1 cellular context compared by ENCODE assay signal in the genomic region with DNA sequence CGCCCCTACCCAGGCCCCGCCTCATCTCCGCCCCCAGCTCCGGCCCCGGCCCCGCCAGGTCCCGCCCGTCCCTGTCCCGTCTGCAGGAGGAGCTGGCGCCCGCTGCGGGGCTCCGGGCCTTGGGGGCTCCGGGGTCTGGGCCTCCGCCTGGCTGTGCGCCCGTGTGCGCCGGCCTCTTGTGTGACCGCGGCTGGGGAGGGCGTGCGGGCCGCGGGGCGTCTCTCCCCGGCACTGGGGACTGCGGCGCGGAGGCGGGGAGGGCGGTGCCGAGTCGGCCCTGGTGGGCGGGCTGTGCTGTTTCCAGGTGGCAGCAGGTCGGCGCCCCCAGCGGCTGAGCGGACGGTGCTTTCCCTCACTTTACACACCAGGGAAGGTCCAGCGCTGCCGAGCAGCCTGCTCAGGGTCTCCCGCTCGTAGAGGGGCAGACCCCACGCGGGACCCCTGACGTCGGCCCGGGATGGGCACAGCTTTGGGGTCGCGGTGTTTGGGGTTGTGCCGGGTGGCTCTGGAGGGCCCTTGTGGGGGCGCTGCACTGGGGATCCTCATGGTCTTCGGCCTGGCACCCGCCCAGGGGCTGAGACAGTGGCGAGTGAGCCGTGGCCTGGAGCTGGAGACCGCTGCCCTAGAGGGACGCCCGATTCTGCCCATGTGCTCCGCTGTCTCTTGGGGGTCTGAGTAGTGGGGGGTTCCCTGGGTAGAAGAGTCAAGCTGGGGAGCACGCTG.
TF ChIP-seq lines count a peak whose summit lies in the region.

No MANE protein-coding gene starts in this region.

TF ChIP-seq in K562, 482 proteins besides CTCF, POLR2A, EP300 and RAD21 (continued from another document and continues in another):
- TF ChIP-seq, protein P1, sequence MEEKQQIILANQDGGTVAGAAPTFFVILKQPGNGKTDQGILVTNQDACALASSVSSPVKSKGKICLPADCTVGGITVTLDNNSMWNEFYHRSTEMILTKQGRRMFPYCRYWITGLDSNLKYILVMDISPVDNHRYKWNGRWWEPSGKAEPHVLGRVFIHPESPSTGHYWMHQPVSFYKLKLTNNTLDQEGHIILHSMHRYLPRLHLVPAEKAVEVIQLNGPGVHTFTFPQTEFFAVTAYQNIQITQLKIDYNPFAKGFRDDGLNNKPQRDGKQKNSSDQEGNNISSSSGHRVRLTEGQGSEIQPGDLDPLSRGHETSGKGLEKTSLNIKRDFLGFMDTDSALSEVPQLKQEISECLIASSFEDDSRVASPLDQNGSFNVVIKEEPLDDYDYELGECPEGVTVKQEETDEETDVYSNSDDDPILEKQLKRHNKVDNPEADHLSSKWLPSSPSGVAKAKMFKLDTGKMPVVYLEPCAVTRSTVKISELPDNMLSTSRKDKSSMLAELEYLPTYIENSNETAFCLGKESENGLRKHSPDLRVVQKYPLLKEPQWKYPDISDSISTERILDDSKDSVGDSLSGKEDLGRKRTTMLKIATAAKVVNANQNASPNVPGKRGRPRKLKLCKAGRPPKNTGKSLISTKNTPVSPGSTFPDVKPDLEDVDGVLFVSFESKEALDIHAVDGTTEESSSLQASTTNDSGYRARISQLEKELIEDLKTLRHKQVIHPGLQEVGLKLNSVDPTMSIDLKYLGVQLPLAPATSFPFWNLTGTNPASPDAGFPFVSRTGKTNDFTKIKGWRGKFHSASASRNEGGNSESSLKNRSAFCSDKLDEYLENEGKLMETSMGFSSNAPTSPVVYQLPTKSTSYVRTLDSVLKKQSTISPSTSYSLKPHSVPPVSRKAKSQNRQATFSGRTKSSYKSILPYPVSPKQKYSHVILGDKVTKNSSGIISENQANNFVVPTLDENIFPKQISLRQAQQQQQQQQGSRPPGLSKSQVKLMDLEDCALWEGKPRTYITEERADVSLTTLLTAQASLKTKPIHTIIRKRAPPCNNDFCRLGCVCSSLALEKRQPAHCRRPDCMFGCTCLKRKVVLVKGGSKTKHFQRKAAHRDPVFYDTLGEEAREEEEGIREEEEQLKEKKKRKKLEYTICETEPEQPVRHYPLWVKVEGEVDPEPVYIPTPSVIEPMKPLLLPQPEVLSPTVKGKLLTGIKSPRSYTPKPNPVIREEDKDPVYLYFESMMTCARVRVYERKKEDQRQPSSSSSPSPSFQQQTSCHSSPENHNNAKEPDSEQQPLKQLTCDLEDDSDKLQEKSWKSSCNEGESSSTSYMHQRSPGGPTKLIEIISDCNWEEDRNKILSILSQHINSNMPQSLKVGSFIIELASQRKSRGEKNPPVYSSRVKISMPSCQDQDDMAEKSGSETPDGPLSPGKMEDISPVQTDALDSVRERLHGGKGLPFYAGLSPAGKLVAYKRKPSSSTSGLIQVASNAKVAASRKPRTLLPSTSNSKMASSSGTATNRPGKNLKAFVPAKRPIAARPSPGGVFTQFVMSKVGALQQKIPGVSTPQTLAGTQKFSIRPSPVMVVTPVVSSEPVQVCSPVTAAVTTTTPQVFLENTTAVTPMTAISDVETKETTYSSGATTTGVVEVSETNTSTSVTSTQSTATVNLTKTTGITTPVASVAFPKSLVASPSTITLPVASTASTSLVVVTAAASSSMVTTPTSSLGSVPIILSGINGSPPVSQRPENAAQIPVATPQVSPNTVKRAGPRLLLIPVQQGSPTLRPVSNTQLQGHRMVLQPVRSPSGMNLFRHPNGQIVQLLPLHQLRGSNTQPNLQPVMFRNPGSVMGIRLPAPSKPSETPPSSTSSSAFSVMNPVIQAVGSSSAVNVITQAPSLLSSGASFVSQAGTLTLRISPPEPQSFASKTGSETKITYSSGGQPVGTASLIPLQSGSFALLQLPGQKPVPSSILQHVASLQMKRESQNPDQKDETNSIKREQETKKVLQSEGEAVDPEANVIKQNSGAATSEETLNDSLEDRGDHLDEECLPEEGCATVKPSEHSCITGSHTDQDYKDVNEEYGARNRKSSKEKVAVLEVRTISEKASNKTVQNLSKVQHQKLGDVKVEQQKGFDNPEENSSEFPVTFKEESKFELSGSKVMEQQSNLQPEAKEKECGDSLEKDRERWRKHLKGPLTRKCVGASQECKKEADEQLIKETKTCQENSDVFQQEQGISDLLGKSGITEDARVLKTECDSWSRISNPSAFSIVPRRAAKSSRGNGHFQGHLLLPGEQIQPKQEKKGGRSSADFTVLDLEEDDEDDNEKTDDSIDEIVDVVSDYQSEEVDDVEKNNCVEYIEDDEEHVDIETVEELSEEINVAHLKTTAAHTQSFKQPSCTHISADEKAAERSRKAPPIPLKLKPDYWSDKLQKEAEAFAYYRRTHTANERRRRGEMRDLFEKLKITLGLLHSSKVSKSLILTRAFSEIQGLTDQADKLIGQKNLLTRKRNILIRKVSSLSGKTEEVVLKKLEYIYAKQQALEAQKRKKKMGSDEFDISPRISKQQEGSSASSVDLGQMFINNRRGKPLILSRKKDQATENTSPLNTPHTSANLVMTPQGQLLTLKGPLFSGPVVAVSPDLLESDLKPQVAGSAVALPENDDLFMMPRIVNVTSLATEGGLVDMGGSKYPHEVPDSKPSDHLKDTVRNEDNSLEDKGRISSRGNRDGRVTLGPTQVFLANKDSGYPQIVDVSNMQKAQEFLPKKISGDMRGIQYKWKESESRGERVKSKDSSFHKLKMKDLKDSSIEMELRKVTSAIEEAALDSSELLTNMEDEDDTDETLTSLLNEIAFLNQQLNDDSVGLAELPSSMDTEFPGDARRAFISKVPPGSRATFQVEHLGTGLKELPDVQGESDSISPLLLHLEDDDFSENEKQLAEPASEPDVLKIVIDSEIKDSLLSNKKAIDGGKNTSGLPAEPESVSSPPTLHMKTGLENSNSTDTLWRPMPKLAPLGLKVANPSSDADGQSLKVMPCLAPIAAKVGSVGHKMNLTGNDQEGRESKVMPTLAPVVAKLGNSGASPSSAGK (IDR thresholded peaks at IDR 0.05), result no peak
- TF ChIP-seq, protein P2, sequence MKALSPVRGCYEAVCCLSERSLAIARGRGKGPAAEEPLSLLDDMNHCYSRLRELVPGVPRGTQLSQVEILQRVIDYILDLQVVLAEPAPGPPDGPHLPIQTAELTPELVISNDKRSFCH (CRISPR knock-in tag; IDR thresholded peaks at IDR 0.05), result no peak
- TF ChIP-seq, protein P2 (tag; IDR thresholded peaks at IDR 0.05), result no peak
- no peak for TF ChIP-seq SETDB1 (IDR thresholded peaks at IDR 0.05; ENCODE audit: low read length)
- TF ChIP-seq, protein P3, sequence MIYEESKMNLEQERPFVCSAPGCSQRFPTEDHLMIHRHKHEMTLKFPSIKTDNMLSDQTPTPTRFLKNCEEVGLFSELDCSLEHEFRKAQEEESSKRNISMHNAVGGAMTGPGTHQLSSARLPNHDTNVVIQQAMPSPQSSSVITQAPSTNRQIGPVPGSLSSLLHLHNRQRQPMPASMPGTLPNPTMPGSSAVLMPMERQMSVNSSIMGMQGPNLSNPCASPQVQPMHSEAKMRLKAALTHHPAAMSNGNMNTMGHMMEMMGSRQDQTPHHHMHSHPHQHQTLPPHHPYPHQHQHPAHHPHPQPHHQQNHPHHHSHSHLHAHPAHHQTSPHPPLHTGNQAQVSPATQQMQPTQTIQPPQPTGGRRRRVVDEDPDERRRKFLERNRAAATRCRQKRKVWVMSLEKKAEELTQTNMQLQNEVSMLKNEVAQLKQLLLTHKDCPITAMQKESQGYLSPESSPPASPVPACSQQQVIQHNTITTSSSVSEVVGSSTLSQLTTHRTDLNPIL (CRISPR knock-in tag; IDR thresholded peaks at IDR 0.05), result no peak
- no peak for TF ChIP-seq PHB2 (IDR thresholded peaks at IDR 0.05; ENCODE audit: low read depth)
- TF ChIP-seq HOXB6 (CRISPR knock-in tag; IDR thresholded peaks at IDR 0.05; ENCODE audit: borderline replicate concordance), result no peak
- no peak for TF ChIP-seq TARDBP (IDR thresholded peaks at IDR 0.05)
- TF ChIP-seq ZNF586 (CRISPR knock-in tag; conservative IDR thresholded peaks at IDR 0.05), result no peak
- TF ChIP-seq, protein P4, sequence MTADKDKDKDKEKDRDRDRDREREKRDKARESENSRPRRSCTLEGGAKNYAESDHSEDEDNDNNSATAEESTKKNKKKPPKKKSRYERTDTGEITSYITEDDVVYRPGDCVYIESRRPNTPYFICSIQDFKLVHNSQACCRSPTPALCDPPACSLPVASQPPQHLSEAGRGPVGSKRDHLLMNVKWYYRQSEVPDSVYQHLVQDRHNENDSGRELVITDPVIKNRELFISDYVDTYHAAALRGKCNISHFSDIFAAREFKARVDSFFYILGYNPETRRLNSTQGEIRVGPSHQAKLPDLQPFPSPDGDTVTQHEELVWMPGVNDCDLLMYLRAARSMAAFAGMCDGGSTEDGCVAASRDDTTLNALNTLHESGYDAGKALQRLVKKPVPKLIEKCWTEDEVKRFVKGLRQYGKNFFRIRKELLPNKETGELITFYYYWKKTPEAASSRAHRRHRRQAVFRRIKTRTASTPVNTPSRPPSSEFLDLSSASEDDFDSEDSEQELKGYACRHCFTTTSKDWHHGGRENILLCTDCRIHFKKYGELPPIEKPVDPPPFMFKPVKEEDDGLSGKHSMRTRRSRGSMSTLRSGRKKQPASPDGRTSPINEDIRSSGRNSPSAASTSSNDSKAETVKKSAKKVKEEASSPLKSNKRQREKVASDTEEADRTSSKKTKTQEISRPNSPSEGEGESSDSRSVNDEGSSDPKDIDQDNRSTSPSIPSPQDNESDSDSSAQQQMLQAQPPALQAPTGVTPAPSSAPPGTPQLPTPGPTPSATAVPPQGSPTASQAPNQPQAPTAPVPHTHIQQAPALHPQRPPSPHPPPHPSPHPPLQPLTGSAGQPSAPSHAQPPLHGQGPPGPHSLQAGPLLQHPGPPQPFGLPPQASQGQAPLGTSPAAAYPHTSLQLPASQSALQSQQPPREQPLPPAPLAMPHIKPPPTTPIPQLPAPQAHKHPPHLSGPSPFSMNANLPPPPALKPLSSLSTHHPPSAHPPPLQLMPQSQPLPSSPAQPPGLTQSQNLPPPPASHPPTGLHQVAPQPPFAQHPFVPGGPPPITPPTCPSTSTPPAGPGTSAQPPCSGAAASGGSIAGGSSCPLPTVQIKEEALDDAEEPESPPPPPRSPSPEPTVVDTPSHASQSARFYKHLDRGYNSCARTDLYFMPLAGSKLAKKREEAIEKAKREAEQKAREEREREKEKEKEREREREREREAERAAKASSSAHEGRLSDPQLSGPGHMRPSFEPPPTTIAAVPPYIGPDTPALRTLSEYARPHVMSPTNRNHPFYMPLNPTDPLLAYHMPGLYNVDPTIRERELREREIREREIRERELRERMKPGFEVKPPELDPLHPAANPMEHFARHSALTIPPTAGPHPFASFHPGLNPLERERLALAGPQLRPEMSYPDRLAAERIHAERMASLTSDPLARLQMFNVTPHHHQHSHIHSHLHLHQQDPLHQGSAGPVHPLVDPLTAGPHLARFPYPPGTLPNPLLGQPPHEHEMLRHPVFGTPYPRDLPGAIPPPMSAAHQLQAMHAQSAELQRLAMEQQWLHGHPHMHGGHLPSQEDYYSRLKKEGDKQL (CRISPR knock-in tag; IDR thresholded peaks at IDR 0.05; ENCODE audit: borderline replicate concordance), result no peak
- TF ChIP-seq, protein P5, sequence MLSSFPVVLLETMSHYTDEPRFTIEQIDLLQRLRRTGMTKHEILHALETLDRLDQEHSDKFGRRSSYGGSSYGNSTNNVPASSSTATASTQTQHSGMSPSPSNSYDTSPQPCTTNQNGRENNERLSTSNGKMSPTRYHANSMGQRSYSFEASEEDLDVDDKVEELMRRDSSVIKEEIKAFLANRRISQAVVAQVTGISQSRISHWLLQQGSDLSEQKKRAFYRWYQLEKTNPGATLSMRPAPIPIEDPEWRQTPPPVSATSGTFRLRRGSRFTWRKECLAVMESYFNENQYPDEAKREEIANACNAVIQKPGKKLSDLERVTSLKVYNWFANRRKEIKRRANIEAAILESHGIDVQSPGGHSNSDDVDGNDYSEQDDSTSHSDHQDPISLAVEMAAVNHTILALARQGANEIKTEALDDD (IDR thresholded peaks at IDR 0.05), result no peak
- TF ChIP-seq, protein P6, sequence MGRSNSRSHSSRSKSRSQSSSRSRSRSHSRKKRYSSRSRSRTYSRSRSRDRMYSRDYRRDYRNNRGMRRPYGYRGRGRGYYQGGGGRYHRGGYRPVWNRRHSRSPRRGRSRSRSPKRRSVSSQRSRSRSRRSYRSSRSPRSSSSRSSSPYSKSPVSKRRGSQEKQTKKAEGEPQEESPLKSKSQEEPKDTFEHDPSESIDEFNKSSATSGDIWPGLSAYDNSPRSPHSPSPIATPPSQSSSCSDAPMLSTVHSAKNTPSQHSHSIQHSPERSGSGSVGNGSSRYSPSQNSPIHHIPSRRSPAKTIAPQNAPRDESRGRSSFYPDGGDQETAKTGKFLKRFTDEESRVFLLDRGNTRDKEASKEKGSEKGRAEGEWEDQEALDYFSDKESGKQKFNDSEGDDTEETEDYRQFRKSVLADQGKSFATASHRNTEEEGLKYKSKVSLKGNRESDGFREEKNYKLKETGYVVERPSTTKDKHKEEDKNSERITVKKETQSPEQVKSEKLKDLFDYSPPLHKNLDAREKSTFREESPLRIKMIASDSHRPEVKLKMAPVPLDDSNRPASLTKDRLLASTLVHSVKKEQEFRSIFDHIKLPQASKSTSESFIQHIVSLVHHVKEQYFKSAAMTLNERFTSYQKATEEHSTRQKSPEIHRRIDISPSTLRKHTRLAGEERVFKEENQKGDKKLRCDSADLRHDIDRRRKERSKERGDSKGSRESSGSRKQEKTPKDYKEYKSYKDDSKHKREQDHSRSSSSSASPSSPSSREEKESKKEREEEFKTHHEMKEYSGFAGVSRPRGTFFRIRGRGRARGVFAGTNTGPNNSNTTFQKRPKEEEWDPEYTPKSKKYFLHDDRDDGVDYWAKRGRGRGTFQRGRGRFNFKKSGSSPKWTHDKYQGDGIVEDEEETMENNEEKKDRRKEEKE (IDR thresholded peaks at IDR 0.05; ENCODE audit: borderline replicate concordance in 1 of 2, control insufficient read depth in 1 of 2, low read depth in 2 of 2, low read length in 1 of 2), result no peak
- TF ChIP-seq ARID1B (IDR thresholded peaks at IDR 0.05), result no peak
- TF ChIP-seq ZFP30 (CRISPR knock-in tag; IDR thresholded peaks at IDR 0.05; ENCODE audit: borderline replicate concordance), result no peak
- no peak for TF ChIP-seq CBX3 (IDR thresholded peaks at IDR 0.05; ENCODE audit: borderline replicate concordance in 1 of 2, low read length in 2 of 2)
- no peak for TF ChIP-seq ZSCAN32 (CRISPR knock-in tag; IDR thresholded peaks at IDR 0.05)
- TF ChIP-seq, protein P7, sequence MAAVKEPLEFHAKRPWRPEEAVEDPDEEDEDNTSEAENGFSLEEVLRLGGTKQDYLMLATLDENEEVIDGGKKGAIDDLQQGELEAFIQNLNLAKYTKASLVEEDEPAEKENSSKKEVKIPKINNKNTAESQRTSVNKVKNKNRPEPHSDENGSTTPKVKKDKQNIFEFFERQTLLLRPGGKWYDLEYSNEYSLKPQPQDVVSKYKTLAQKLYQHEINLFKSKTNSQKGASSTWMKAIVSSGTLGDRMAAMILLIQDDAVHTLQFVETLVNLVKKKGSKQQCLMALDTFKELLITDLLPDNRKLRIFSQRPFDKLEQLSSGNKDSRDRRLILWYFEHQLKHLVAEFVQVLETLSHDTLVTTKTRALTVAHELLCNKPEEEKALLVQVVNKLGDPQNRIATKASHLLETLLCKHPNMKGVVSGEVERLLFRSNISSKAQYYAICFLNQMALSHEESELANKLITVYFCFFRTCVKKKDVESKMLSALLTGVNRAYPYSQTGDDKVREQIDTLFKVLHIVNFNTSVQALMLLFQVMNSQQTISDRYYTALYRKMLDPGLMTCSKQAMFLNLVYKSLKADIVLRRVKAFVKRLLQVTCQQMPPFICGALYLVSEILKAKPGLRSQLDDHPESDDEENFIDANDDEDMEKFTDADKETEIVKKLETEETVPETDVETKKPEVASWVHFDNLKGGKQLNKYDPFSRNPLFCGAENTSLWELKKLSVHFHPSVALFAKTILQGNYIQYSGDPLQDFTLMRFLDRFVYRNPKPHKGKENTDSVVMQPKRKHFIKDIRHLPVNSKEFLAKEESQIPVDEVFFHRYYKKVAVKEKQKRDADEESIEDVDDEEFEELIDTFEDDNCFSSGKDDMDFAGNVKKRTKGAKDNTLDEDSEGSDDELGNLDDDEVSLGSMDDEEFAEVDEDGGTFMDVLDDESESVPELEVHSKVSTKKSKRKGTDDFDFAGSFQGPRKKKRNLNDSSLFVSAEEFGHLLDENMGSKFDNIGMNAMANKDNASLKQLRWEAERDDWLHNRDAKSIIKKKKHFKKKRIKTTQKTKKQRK (IDR thresholded peaks at IDR 0.05; ENCODE audit: borderline replicate concordance, low read depth, low read length), result no peak
- TF ChIP-seq ZNF165 (CRISPR knock-in tag; IDR thresholded peaks at IDR 0.05; ENCODE audit: borderline replicate concordance), result no peak
- no peak for TF ChIP-seq CREBBP (IDR thresholded peaks at IDR 0.05; ENCODE audit: low read depth, low read length)
- no peak for TF ChIP-seq SREBF2 (CRISPR knock-in tag; IDR thresholded peaks at IDR 0.05)
